16 cellular contexts compared by ENCODE assay signal in genomic region chr22:28074526-28074925, GRCh38.
DNase-seq lines count a peak whose midpoint lies in the region; ATAC-seq and TF ChIP-seq lines count a peak whose summit lies in the region.
"Had no signal": no experiment of that assay in that cellular context is flagged by ENCODE, and none has a peak within 500 bp of the region (broad histone marks: within the 10 kb centered on the region; RNA-seq: fewer than 3 reads in every experiment).

No MANE protein-coding gene starts in this region.

- H3K4me2 ChIP-seq in mesenchymal stem cell (ENCODE audit: low read length, poor library complexity, severe bottlenecking): no peak overlapping the region
- H3K4me2 ChIP-seq: BLaER1 had no signal

- peak overlapping the region in 1 of 2 experiments; percentile 37 for H2BK12ac ChIP-seq in mesenchymal stem cell (ENCODE audit: low read length in 2 of 2)

- H3K4ac ChIP-seq in mesenchymal stem cell (ENCODE audit: low read depth in 1 of 2, low read length in 2 of 2): no peak overlapping the region

- H2AFZ ChIP-seq in mesenchymal stem cell (ENCODE audit: low read depth, low read length): no peak overlapping the region

- H3K36me3 Mint-ChIP-seq in HFFc6 (ENCODE audit: low read depth): peaks cover 6% of the 10 kb centered on the region
- H3K36me3 Mint-ChIP-seq: CD14-positive monocyte; CD4-positive, alpha-beta memory T cell; IgD-negative memory B cell had no signal

- H2BK5ac ChIP-seq in mesenchymal stem cell (ENCODE audit: low read depth, low read length, poor library complexity, severe bottlenecking): no peak overlapping the region

- intact Hi-C loops in Right ventricle myocardium inferior (cut with DNase I): loop anchor here (10.0 kb wide), 1 partner anchor 170 kb away; no protein-coding TSS in a partner anchor
- intact Hi-C loops in heart right ventricle (cut with DNase I): no loop called here

- H3K36me3 ChIP-seq in right atrium auricular region (no peaks in the 10 kb centered on the region), heart right ventricle (peaks cover 0 to 7% (median 0%) of the 10 kb centered on the region in 9 donors), mesenchymal stem cell (ENCODE audit: control insufficient read depth in 1 of 2, insufficient read depth in 2 of 2, low read depth in 1 of 2, low read length in 2 of 2) (peaks cover 0 to 12% of the 10 kb centered on the region in 2 experiments)
- H3K36me3 ChIP-seq: BLaER1 had no signal

- no peak overlapping the region for H3K14ac ChIP-seq in mesenchymal stem cell (ENCODE audit: low read length in 2 of 2)

- DNase-seq in Right ventricle myocardium inferior (ENCODE audit: missing footprints): no peak
- DNase-seq in right atrium auricular region (ENCODE audit: low spot score): no peak
- DNase-seq in SK-N-DZ (ENCODE audit: low spot score): peak; percentile 59
- peak; percentile 23 to 49 for DNase-seq in heart right ventricle
- DNase-seq in mesenchymal stem cell: no peak
- no peak for DNase-seq in HFFc6
- no peak for DNase-seq in cortex of kidney (lab: John Stamatoyannopoulos, UW)
- DNase-seq: CD4-positive, alpha-beta memory T cell; DND-41; H9 had no signal

- no peak overlapping the region for H3K27ac Mint-ChIP-seq in HFFc6
- H3K27ac Mint-ChIP-seq: CD14-positive monocyte; CD4-positive, alpha-beta memory T cell; H9; IgD-negative memory B cell had no signal

- H3K9me3 ChIP-seq in right atrium auricular region (no peaks in the 10 kb centered on the region), heart right ventricle (no peaks in the 10 kb centered on the region), mesenchymal stem cell (ENCODE audit: control insufficient read depth, low read length) (no peaks in the 10 kb centered on the region)
- H3K9me3 ChIP-seq: A549, BLaER1 had no signal

- no peak overlapping the region for H3K23ac ChIP-seq in mesenchymal stem cell (ENCODE audit: low read length in 2 of 2)

- peak; percentile 74 for ATAC-seq in Right ventricle myocardium inferior
- ATAC-seq in heart right ventricle: peak; percentile 65 to 92 (median 88)
- ATAC-seq in HG02840 (IDR thresholded peaks at IDR 0.05; ENCODE audit: low FRiP score, unreplicated experiment): no peak

- no peaks in the 10 kb centered on the region for H3K9me3 Mint-ChIP-seq in HFFc6
- H3K9me3 Mint-ChIP-seq: CD14-positive monocyte, H9 had no signal

- no peak overlapping the region for H4K8ac ChIP-seq in mesenchymal stem cell (ENCODE audit: low read length)

- no peak overlapping the region for H3K9ac ChIP-seq in mesenchymal stem cell (ENCODE audit: low read length)
- H3K9ac ChIP-seq: BLaER1 had no signal

- H2BK15ac ChIP-seq in mesenchymal stem cell (ENCODE audit: low read depth, poor library complexity, severe bottlenecking): no peak overlapping the region

- H3K4me1 Mint-ChIP-seq in HFFc6 (ENCODE audit: low read depth): peaks cover 19% of the 10 kb centered on the region
- H3K4me1 Mint-ChIP-seq: CD14-positive monocyte; CD4-positive, alpha-beta memory T cell; IgD-negative memory B cell had no signal

- H3K4me3 ChIP-seq in right atrium auricular region (no peak overlapping the region), heart right ventricle (no peak overlapping the region), mesenchymal stem cell (ENCODE audit: insufficient read depth in 1 of 2, low read depth in 1 of 2, low read length in 2 of 2) (no peak overlapping the region)
- H3K4me3 ChIP-seq: A549, BLaER1 had no signal

- no peak overlapping the region for H4K91ac ChIP-seq in mesenchymal stem cell (ENCODE audit: low read length)

- H3K4me1 ChIP-seq in right atrium auricular region (peaks cover 0 to 13% of the 10 kb centered on the region in 2 donors), heart right ventricle (peaks cover 3 to 33% (median 17%) of the 10 kb centered on the region in 9 donors), mesenchymal stem cell (ENCODE audit: control insufficient read depth, insufficient read depth, low read depth, low read length) (peaks cover 7% of the 10 kb centered on the region)
- H3K4me1 ChIP-seq: BLaER1 had no signal

- no peak for TF ChIP-seq CTCF in right atrium auricular region (IDR thresholded peaks at IDR 0.05)
- TF ChIP-seq CTCF in heart right ventricle (IDR thresholded peaks at IDR 0.05): no peak
- no peak for TF ChIP-seq CTCF in HFFc6 (IDR thresholded peaks at IDR 0.05)

- no peaks in the 10 kb centered on the region for H3K79me1 ChIP-seq in mesenchymal stem cell (replicated peaks; ENCODE audit: low read length, poor library complexity, severe bottlenecking)

- peak overlapping the region; percentile 44 for H2AK5ac ChIP-seq in mesenchymal stem cell (ENCODE audit: low read length, severe bottlenecking)

- H3K4me3 Mint-ChIP-seq in HFFc6: no peak overlapping the region
- H3K4me3 Mint-ChIP-seq: CD14-positive monocyte; CD4-positive, alpha-beta memory T cell; H9; IgD-negative memory B cell had no signal

- H2BK120ac ChIP-seq in mesenchymal stem cell (ENCODE audit: low read depth, low read length): no peak overlapping the region

- no peak overlapping the region for H3K27ac ChIP-seq in right atrium auricular region
- peak overlapping the region in 9 of 10 donors; percentile 45 to 84 (median 71) for H3K27ac ChIP-seq in heart right ventricle
- H3K27ac ChIP-seq in mesenchymal stem cell (ENCODE audit: low read length, poor library complexity, severe bottlenecking): no peak overlapping the region
- H3K27ac ChIP-seq: 22Rv1, BLaER1 had no signal

- 47 to 58% methylated on average over 4 of the region's 4 CpGs for WGBS in heart right ventricle, 2 donors
- WGBS in mesenchymal stem cell: 96% methylated on average over 4 of the region's 4 CpGs

- no peak overlapping the region for H3K18ac ChIP-seq in mesenchymal stem cell (ENCODE audit: low read depth in 1 of 2, low read length in 2 of 2)

- no peaks in the 10 kb centered on the region; the same call in 1 of the 2 replicates for H3K27me3 Mint-ChIP-seq in HFFc6 (ENCODE audit: insufficient read depth)
- H3K27me3 Mint-ChIP-seq: IgD-negative memory B cell had no signal

- H3K27me3 ChIP-seq in right atrium auricular region (no peaks in the 10 kb centered on the region), heart right ventricle (no peaks in the 10 kb centered on the region), mesenchymal stem cell (ENCODE audit: control insufficient read depth in 1 of 2, insufficient read depth in 1 of 2, low read length in 2 of 2) (no peaks in the 10 kb centered on the region)
- H3K27me3 ChIP-seq: BLaER1 had no signal

Comparison
In these comparisons a context has a peak if more than half of its experiments do, and no peak if none do; other contexts are left out.
1. DNase-seq: peak in SK-N-DZ (single experiment) and heart right ventricle (2 of 2); none in Right ventricle myocardium inferior (single experiment), right atrium auricular region (single experiment), mesenchymal stem cell (single experiment), HFFc6 (single experiment) and cortex of kidney (single experiment).
2. H3K27ac ChIP-seq: peak in heart right ventricle (9 of 10); none in right atrium auricular region (0 of 2) and mesenchymal stem cell (single experiment).